ENCODE assay signal across 1 cellular context in genomic region chr10:5817322-5818047, GRCh38.
TF ChIP-seq lines count a peak whose summit lies in the region.

No MANE protein-coding gene starts in this region.

TF ChIP-seq in GM12878, 131 proteins besides CTCF, POLR2A, EP300 and RAD21:
- TF ChIP-seq IKZF2 (IDR thresholded peaks at IDR 0.05) (peak; percentile 80 to 82; a peak in 2 of 4 replicates), BHLHE40 (IDR thresholded peaks at IDR 0.05; ENCODE audit: borderline replicate concordance in 1 of 2, low read depth in 2 of 2, low read length in 1 of 2) (peak; percentile 19 to 61; a peak in 1 of 4 replicates), PAX5 (IDR thresholded peaks at IDR 0.05; ENCODE audit: borderline replicate concordance, low read depth, low read length) (0 out of 2 replicates have a peak, but pooled peaks have one; percentile 17), MTA2 (IDR thresholded peaks at IDR 0.05; ENCODE audit: low read depth) (peak; percentile 81), JUNB (IDR thresholded peaks at IDR 0.05) (peak; percentile 42; the same call in 1 of the 2 replicates), MEF2A (IDR thresholded peaks at IDR 0.05; ENCODE audit: insufficient read depth, low read depth, low read length) (0 out of 2 replicates have a peak, but pooled peaks have one; percentile 17), SMARCA5 (IDR thresholded peaks at IDR 0.05) (0 out of 2 replicates have a peak, but pooled peaks have one; percentile 56), CBFB (IDR thresholded peaks at IDR 0.05; ENCODE audit: low read depth) (0 out of 2 replicates have a peak, but pooled peaks have one; percentile 21), TCF3 (IDR thresholded peaks at IDR 0.05; ENCODE audit: borderline replicate concordance, insufficient read depth, low read depth, low read length) (no peak), HDAC6 (IDR thresholded peaks at IDR 0.05; ENCODE audit: unreplicated experiment) (no peak), CEBPB (IDR thresholded peaks at IDR 0.05; ENCODE audit: borderline replicate concordance in 1 of 2, low read depth in 2 of 2, low read length in 2 of 2) (peak in 1 of 2 experiments; percentile 20; a peak in 1 of 4 replicates), NBN (IDR thresholded peaks at IDR 0.05) (peak; percentile 79; the same call in 1 of the 2 replicates), FOXM1 (IDR thresholded peaks at IDR 0.05; ENCODE audit: low read depth, low read length) (no peak), ZNF384 (IDR thresholded peaks at IDR 0.05; ENCODE audit: borderline replicate concordance, low read depth, low read length) (no peak), NFYA (IDR thresholded peaks at IDR 0.05; ENCODE audit: borderline replicate concordance, low read depth, low read length) (no peak), ETV6 (conservative IDR thresholded peaks at IDR 0.05 in 1 of 2, IDR thresholded peaks at IDR 0.05 in 1 of 2; ENCODE audit: borderline replicate concordance in 1 of 2, low read depth in 1 of 2) (peak in 1 of 2 experiments; percentile 79; a peak in 2 of 4 replicates), SPI1 (IDR thresholded peaks at IDR 0.05; ENCODE audit: borderline replicate concordance, insufficient read depth, low read depth, low read length) (peak; percentile 91), DPF2 (IDR thresholded peaks at IDR 0.05) (no peak; the same call in 1 of the 2 replicates), BMI1 (IDR thresholded peaks at IDR 0.05; ENCODE audit: borderline replicate concordance) (peak; percentile 65; the same call in 1 of the 2 replicates), EED (IDR thresholded peaks at IDR 0.05; ENCODE audit: low read depth) (peak; percentile 87), YY1 (IDR thresholded peaks at IDR 0.05; ENCODE audit: low read depth, low read length) (peak; percentile 34; the same call in 1 of the 2 replicates), BCL11A (IDR thresholded peaks at IDR 0.05; ENCODE audit: low read depth, low read length) (peak; percentile 75), RELB (IDR thresholded peaks at IDR 0.05; ENCODE audit: low read depth) (peak; percentile 74; the same call in 1 of the 2 replicates), ATF7 (IDR thresholded peaks at IDR 0.05; ENCODE audit: low read depth) (peak; percentile 65; the same call in 1 of the 2 replicates), RUNX3 (IDR thresholded peaks at IDR 0.05; ENCODE audit: low read length) (peak; percentile 79), HDAC2 (IDR thresholded peaks at IDR 0.05) (no peak), IRF4 (IDR thresholded peaks at IDR 0.05; ENCODE audit: low read depth, low read length) (peak; percentile 68; the same call in 1 of the 2 replicates), IKZF1 (conservative IDR thresholded peaks at IDR 0.05) (peak; percentile 79), POU2F2 (IDR thresholded peaks at IDR 0.05; ENCODE audit: borderline replicate concordance, low read depth, low read length) (peak; percentile 51; the same call in 1 of the 3 replicates)
- TF ChIP-seq, protein P1, sequence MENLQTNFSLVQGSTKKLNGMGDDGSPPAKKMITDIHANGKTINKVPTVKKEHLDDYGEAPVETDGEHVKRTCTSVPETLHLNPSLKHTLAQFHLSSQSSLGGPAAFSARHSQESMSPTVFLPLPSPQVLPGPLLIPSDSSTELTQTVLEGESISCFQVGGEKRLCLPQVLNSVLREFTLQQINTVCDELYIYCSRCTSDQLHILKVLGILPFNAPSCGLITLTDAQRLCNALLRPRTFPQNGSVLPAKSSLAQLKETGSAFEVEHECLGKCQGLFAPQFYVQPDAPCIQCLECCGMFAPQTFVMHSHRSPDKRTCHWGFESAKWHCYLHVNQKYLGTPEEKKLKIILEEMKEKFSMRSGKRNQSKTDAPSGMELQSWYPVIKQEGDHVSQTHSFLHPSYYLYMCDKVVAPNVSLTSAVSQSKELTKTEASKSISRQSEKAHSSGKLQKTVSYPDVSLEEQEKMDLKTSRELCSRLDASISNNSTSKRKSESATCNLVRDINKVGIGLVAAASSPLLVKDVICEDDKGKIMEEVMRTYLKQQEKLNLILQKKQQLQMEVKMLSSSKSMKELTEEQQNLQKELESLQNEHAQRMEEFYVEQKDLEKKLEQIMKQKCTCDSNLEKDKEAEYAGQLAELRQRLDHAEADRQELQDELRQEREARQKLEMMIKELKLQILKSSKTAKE (IDR thresholded peaks at IDR 0.05; ENCODE audit: low read depth, poor library complexity, severe bottlenecking), result peak; percentile 56
- TF ChIP-seq, protein P2, sequence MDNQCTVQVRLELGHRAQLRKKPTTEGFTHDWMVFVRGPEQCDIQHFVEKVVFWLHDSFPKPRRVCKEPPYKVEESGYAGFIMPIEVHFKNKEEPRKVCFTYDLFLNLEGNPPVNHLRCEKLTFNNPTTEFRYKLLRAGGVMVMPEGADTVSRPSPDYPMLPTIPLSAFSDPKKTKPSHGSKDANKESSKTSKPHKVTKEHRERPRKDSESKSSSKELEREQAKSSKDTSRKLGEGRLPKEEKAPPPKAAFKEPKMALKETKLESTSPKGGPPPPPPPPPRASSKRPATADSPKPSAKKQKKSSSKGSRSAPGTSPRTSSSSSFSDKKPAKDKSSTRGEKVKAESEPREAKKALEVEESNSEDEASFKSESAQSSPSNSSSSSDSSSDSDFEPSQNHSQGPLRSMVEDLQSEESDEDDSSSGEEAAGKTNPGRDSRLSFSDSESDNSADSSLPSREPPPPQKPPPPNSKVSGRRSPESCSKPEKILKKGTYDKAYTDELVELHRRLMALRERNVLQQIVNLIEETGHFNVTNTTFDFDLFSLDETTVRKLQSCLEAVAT (IDR thresholded peaks at IDR 0.05), result 0 out of 2 replicates have a peak, but pooled peaks have one; percentile 40
TF ChIP-seq in GM12878: peak in this region for 24.
